Comparison of ENCODE assay signal across 12 cellular contexts in the genomic region with DNA sequence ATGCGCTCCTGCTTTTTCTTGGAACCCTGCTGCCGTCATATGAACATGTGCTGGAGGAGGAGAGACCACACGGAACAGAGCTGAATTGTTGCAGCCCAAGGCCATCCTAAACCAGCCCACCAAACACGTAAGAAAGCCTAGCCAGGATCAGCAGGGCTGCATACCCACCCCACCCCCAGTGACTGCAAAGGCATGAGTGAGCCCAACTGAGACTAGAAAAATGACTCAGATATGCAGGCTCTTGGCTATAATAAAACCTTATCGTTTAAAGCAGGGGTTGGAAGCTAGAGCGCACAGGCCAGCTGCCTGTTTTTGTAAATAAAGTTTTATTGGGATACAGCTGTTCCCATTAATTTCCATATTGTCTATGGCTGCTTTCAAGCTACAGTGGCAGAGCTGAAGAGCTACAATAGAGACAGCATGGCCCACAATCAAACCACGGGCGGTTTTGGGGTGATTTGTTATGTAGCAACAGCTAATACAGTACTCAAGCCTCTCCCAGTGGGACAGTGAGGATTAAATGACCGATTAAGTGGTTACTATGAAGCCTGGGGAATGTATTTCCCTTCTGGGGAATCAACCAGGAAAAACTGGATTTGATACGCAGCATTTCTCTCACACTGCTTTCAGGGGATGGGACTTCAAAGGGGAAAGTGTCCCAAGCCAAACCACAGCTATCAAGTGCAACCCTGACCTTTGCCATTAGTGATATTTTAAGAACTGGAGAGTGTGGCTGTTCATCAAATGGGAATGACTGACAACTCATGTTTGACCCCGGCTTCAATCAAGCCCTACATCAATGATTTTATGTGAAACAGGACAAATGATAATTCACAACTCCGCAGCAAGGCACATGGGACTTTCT. TPM values are rescaled to one million over a fixed set of nuclear protein-coding genes. Genes with fewer than 3 reads are reported as not detected.
DNase-seq lines count a peak whose midpoint lies in the region; TF ChIP-seq lines count a peak whose summit lies in the region.
"Had no signal": no experiment of that assay in that cellular context is flagged by ENCODE, and none has a peak within 500 bp of the region (broad histone marks: within the 10 kb centered on the region; RNA-seq: fewer than 3 reads in every experiment).

No MANE protein-coding gene starts in this region.

- H3K27ac ChIP-seq in effector memory CD4-positive, alpha-beta T cell (ENCODE audit: insufficient read depth, low read length, poor library complexity, severe bottlenecking), result no peak overlapping the region
- H3K27ac ChIP-seq: breast epithelium, ovary had no signal

- H3K27me3 Mint-ChIP-seq in progenitor cell of endocrine pancreas, result no peaks in the 10 kb centered on the region

- no peaks in the 10 kb centered on the region for H3K9me3 ChIP-seq in effector memory CD4-positive, alpha-beta T cell (ENCODE audit: control insufficient read depth, low read length)
- H3K9me3 ChIP-seq: breast epithelium, ovary had no signal

- no peaks in the 10 kb centered on the region for H3K27me3 ChIP-seq in effector memory CD4-positive, alpha-beta T cell (replicated peaks; ENCODE audit: control insufficient read depth, insufficient read depth, low read length, poor library complexity, severe bottlenecking)
- H3K27me3 ChIP-seq: breast epithelium, ovary had no signal

- peaks cover 51% of the 10 kb centered on the region for H3K4me1 Mint-ChIP-seq in progenitor cell of endocrine pancreas (ENCODE audit: low read depth)

- peak; percentile 11 for DNase-seq in NCI-H82 (lab: John Stamatoyannopoulos, UW)
- no peak for DNase-seq in NCI-H82 treated with DMSO at 0.1 percent for 48 hours (lab: John Stamatoyannopoulos, UW; ENCODE audit: unreplicated experiment)
- DNase-seq in amniotic epithelial cell (ENCODE audit: low read depth), result peak; percentile 76
- peak; percentile 77 for DNase-seq in iris pigment epithelial cell (ENCODE audit: low read depth)
- DNase-seq in stromal cell of bone marrow (ENCODE audit: low read depth), result peak; percentile 65
- DNase-seq in middle frontal gyrus (ENCODE audit: extremely low spot score, low spot score), result no peak
- no peak for DNase-seq in progenitor cell of endocrine pancreas (ENCODE audit: low spot score, unreplicated experiment)
- no peak for DNase-seq in effector memory CD4-positive, alpha-beta T cell
- DNase-seq: activated CD8-positive, alpha-beta memory T cell treated with anti-CD3 and anti-CD28 coated beads for 24 hours; ovary; SHP77 had no signal

- no peak overlapping the region for H3K4me3 ChIP-seq in effector memory CD4-positive, alpha-beta T cell (ENCODE audit: insufficient read depth, low read depth, low read length, poor library complexity, severe bottlenecking)
- H3K4me3 ChIP-seq: breast epithelium, ovary had no signal

- no peaks in the 10 kb centered on the region for H3K9me3 Mint-ChIP-seq in progenitor cell of endocrine pancreas (ENCODE audit: low read depth)

- no peak for TF ChIP-seq CTCF in progenitor cell of endocrine pancreas (IDR thresholded peaks at IDR 0.05; ENCODE audit: unreplicated experiment)

- H3K4me3 Mint-ChIP-seq in progenitor cell of endocrine pancreas (ENCODE audit: low read depth), result no peak overlapping the region

- peaks cover 5% of the 10 kb centered on the region for H3K36me3 Mint-ChIP-seq in progenitor cell of endocrine pancreas (ENCODE audit: insufficient read depth)

- H3K36me3 ChIP-seq in effector memory CD4-positive, alpha-beta T cell (ENCODE audit: control insufficient read depth, insufficient read depth, low read length), result no peaks in the 10 kb centered on the region
- H3K36me3 ChIP-seq: breast epithelium, ovary had no signal

- no peak overlapping the region for H3K27ac Mint-ChIP-seq in progenitor cell of endocrine pancreas

- peaks cover 10% of the 10 kb centered on the region for H3K4me1 ChIP-seq in effector memory CD4-positive, alpha-beta T cell (ENCODE audit: control insufficient read depth, insufficient read depth, low read length, poor library complexity, severe bottlenecking)

RNA-seq across cellular contexts. Expression of a gene that starts 6.3 kb away (rescaled TPM):
- 22.5 and 23.9 TPM in 2 replicates for total RNA-seq in progenitor cell of endocrine pancreas

Comparison
In these comparisons a context has a peak if more than half of its experiments do, and no peak if none do; other contexts are left out.
1. DNase-seq: peak in NCI-H82 (single experiment), amniotic epithelial cell (single experiment), iris pigment epithelial cell (single experiment) and stromal cell of bone marrow (single experiment); none in NCI-H82 treated with DMSO at 0.1 percent for 48 hours (single experiment), middle frontal gyrus (single experiment), progenitor cell of endocrine pancreas (single experiment) and effector memory CD4-positive, alpha-beta T cell (0 of 3).